13 cellular contexts compared by ENCODE assay signal in the genomic region with DNA sequence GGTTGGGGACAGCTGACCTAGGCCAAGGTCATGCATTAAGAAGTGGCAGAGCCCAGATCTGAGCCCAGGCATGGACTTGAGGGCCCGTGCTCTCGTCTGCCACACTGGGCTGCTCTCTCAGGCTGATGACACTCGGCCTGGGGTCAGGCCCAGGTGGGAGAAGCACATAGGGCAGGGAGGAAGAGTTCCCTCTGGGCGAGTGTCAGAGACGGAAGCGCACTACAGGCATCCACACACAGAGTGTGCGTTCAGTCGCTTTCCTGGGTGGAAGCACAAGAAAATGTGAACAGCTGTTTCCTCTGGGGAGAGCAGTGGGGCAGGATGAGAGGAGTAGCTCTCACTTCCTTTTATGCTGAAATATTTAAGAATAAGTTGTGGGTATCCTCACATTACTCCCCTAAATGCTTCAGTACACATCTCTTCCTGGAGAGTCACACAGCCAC. TPM values are rescaled to one million over a fixed set of nuclear protein-coding genes. Genes with fewer than 3 reads are reported as not detected.
DNase-seq lines count a peak whose midpoint lies in the region; ATAC-seq and TF ChIP-seq lines count a peak whose summit lies in the region.
"Had no signal": no experiment of that assay in that cellular context is flagged by ENCODE, and none has a peak within 500 bp of the region (broad histone marks: within the 10 kb centered on the region; RNA-seq: fewer than 3 reads in every experiment).

No MANE protein-coding gene starts in this region.

- no peak overlapping the region for H4K91ac ChIP-seq in IMR-90 (ENCODE audit: insufficient read depth, low read depth, low read length)

- no peak for TF ChIP-seq RAD21 in IMR-90 (IDR thresholded peaks at IDR 0.05; ENCODE audit: low read length)

- CTCF ChIA-PET in IMR-90 (lab: Yijun Ruan, JAX), result no interaction called here

- H3K36me3 ChIP-seq in IMR-90 (ENCODE audit: control insufficient read depth, insufficient read depth, low read length) (peaks cover 15% of the 10 kb centered on the region; the same call in 1 of the 2 replicates), adrenal gland (replicated peaks in 1 of 2) (no peaks in the 10 kb centered on the region), skeletal muscle tissue (ENCODE audit: control insufficient read depth in 3 of 3, insufficient read depth in 3 of 3, low read length in 3 of 3) (peaks cover 0 to 9% (median 2%) of the 10 kb centered on the region in 3 donors), stomach (peaks cover 0 to 12% (median 4%) of the 10 kb centered on the region in 4 donors)

- H3K56ac ChIP-seq in IMR-90 (ENCODE audit: extremely low read depth, insufficient read depth, low read length), result no peak overlapping the region

- intact Hi-C loops in IMR-90 (cut with micrococcal nuclease) (no loop called here), adrenal gland (cut with DNase I) (no loop called here), stomach (cut with DNase I; ENCODE audit: low total_unique reads) (no loop called here)

- WGBS in IMR-90 (ENCODE audit: extremely low coverage in 2 of 2, insufficient read length in 1 of 2), 2 experiments, result 77% methylated on average over 3 of the region's 8 CpGs; no CpG with 5 or more reads in 1 of the 2 experiments
- 38 to 45% (median 41%) methylated on average over 5 to 8 of the region's 8 CpGs for WGBS in adrenal gland, 4 donors
- 76 to 92% (median 80%) methylated on average over 8 of the region's 8 CpGs for WGBS in stomach, 5 donors

- H3K27me3 ChIP-seq in IMR-90 (ENCODE audit: control insufficient read depth, insufficient read depth, low read length), result no peaks in the 10 kb centered on the region
- H3K27me3 ChIP-seq in adrenal gland, result no peaks in the 10 kb centered on the region
- no peaks in the 10 kb centered on the region for H3K27me3 ChIP-seq in skeletal muscle tissue (ENCODE audit: control insufficient read depth in 3 of 3, insufficient read depth in 3 of 3, low read length in 3 of 3)
- H3K27me3 ChIP-seq in stomach, result no peaks in the 10 kb centered on the region

- TF ChIP-seq POLR2A in IMR-90 (IDR thresholded peaks at IDR 0.05; ENCODE audit: low read depth, low read length), result no peak
- TF ChIP-seq POLR2A in adrenal gland (IDR thresholded peaks at IDR 0.05), result no peak
- TF ChIP-seq POLR2A in stomach (IDR thresholded peaks at IDR 0.05), result no peak

- H2AK5ac ChIP-seq in IMR-90 (ENCODE audit: low read depth, low read length), result no peak overlapping the region

- H3K9me3 ChIP-seq in IMR-90 (ENCODE audit: control insufficient read depth, insufficient read depth, low read length) (no peaks in the 10 kb centered on the region), adrenal gland (replicated peaks in 1 of 3) (no peaks in the 10 kb centered on the region), skeletal muscle tissue (ENCODE audit: control insufficient read depth in 3 of 3, low read length in 3 of 3) (no peaks in the 10 kb centered on the region), stomach (no peaks in the 10 kb centered on the region)

- H3K27ac ChIP-seq in IMR-90 (ENCODE audit: insufficient read depth, low read length) (no peak overlapping the region), adrenal gland (peak overlapping the region in 2 of 5 donors; percentile 56 to 82), skeletal muscle tissue (ENCODE audit: low read depth, low read length) (peak overlapping the region; percentile 25), stomach (peak overlapping the region in 2 of 5 donors; percentile 6 to 18)

- H2BK20ac ChIP-seq in IMR-90 (ENCODE audit: low read depth, low read length), result no peak overlapping the region

- no peak for TF ChIP-seq EP300 in stomach (IDR thresholded peaks at IDR 0.05)

- peaks cover 36% of the 10 kb centered on the region for H3K9me1 ChIP-seq in IMR-90 (ENCODE audit: insufficient read depth, low read length)

- no peak for TF ChIP-seq CTCF in IMR-90 (conservative IDR thresholded peaks at IDR 0.05; ENCODE audit: low read depth, low read length)
- TF ChIP-seq CTCF in adrenal gland (IDR thresholded peaks at IDR 0.05), result no peak
- TF ChIP-seq CTCF in GM13976 (IDR thresholded peaks at IDR 0.05; ENCODE audit: borderline replicate concordance, control extremely low read depth, extremely low read depth, insufficient read depth, missing control alignments), result no peak
- TF ChIP-seq CTCF in stomach (IDR thresholded peaks at IDR 0.05), result no peak

- H4K8ac ChIP-seq in IMR-90 (ENCODE audit: low read depth in 2 of 2, low read length in 2 of 2), result no peak overlapping the region

- POLR2A ChIA-PET in IMR-90 (lab: Charles Lee; ENCODE audit: unreplicated experiment), result no interaction called here

- no peak overlapping the region for H2AK9ac ChIP-seq in IMR-90 (replicated peaks; ENCODE audit: low read depth, low read length, poor library complexity)

- H3K18ac ChIP-seq in IMR-90 (ENCODE audit: low read depth, low read length), result no peak overlapping the region

- H3K4me1 ChIP-seq in IMR-90 (ENCODE audit: control insufficient read depth, insufficient read depth, low read length) (peaks cover 7% of the 10 kb centered on the region), adrenal gland (replicated peaks in 1 of 2) (peaks cover 16 to 57% of the 10 kb centered on the region in 2 donors), skeletal muscle tissue (ENCODE audit: control insufficient read depth in 3 of 3, insufficient read depth in 3 of 3, low read length in 3 of 3) (peaks cover 36 to 52% (median 49%) of the 10 kb centered on the region in 3 donors), stomach (peaks cover 14 to 86% (median 41%) of the 10 kb centered on the region in 4 donors)

- H3K9ac ChIP-seq in IMR-90 (ENCODE audit: low read depth, low read length) (no peak overlapping the region), skeletal muscle tissue (ENCODE audit: low read depth in 1 of 3, low read length in 3 of 3) (peak overlapping the region in 1 of 3 donors; percentile 40)

- no peak overlapping the region for H2AFZ ChIP-seq in IMR-90 (replicated peaks; ENCODE audit: low read length, poor library complexity)

- H2BK15ac ChIP-seq in IMR-90 (ENCODE audit: low read depth, low read length), result no peak overlapping the region

- peaks cover 24 to 89% of the 10 kb centered on the region in 2 experiments for H3K79me1 ChIP-seq in IMR-90 (ENCODE audit: low read depth in 1 of 2, low read length in 2 of 2)

- H3K14ac ChIP-seq in IMR-90 (replicated peaks; ENCODE audit: low read depth, low read length), result no peak overlapping the region

- no TSS peak for BruUV-seq in IMR-90 (replicated peaks; lab: Mats Ljungman, UMichigan)

- no peak overlapping the region for H3K4ac ChIP-seq in IMR-90 (ENCODE audit: low read depth, low read length)

- peak overlapping the region; percentile 47 for H2BK5ac ChIP-seq in IMR-90 (ENCODE audit: low read depth, low read length, poor library complexity, severe bottlenecking)

- H4K5ac ChIP-seq in IMR-90 (ENCODE audit: low read depth, low read length), result no peak overlapping the region

- in situ Hi-C loops in IMR-90 (cut with MboI; ENCODE audit: low sequenced_read_pairs) (no loop called here), GM13976 (cut with MboI; ENCODE audit: low sequenced_read_pairs, unreplicated experiment) (no loop called here)

- dilution Hi-C loops in IMR-90 (cut with HindIII; ENCODE audit: low sequenced_read_pairs, unreplicated experiment), result no loop called here

- no peak overlapping the region for H3K23ac ChIP-seq in IMR-90 (ENCODE audit: low read depth, low read length)

- peaks cover 34% of the 10 kb centered on the region for H4K20me1 ChIP-seq in IMR-90 (ENCODE audit: insufficient read depth, low read length)

- no peak overlapping the region for H3K4me3 ChIP-seq in IMR-90 (ENCODE audit: insufficient read depth, low read depth, low read length)
- H3K4me3 ChIP-seq in adrenal gland, result no peak overlapping the region
- no peak overlapping the region for H3K4me3 ChIP-seq in skeletal muscle tissue (ENCODE audit: low read length in 3 of 3)
- no peak overlapping the region for H3K4me3 ChIP-seq in stomach

- no peak overlapping the region for H3K4me2 ChIP-seq in IMR-90 (ENCODE audit: low read depth, low read length)

- no peak for DNase-seq in IMR-90
- DNase-seq in adrenal gland, result peak in 4 of 7 donors; percentile 27 to 36 (median 35)
- peak; percentile 14 for DNase-seq in kidney tubule cell (ENCODE audit: low spot score)
- no peak for DNase-seq in putamen (ENCODE audit: low spot score)
- no peak for DNase-seq in GM13976 (ENCODE audit: low spot score)
- no peak for DNase-seq in stomach
- DNase-seq: C1 segment of cervical spinal cord; islet precursor cell; NCI-H446; stimulated activated CD4-positive, alpha-beta T cell treated with anti-CD3 and anti-CD28 coated beads, Interleukin-2, amount 100 ng/mL, for 48 hours; stimulated activated naive CD8-positive, alpha-beta T cell treated with anti-CD3 and anti-CD28 coated beads, Interleukin-15, Interleukin-2, amounts not matched to agents 100 U/mL and 50 U/mL, for 24 hours had no signal

- ATAC-seq in IMR-90 (ENCODE audit: low read depth), result no peak
- no peak for ATAC-seq in HG02623 (IDR thresholded peaks at IDR 0.05; ENCODE audit: unreplicated experiment)
- ATAC-seq: stimulated activated naive CD8-positive, alpha-beta T cell treated with anti-CD3 and anti-CD28 coated beads, Interleukin-15, Interleukin-2, amounts not matched to agents 100 U/mL and 50 U/mL, for 24 hours had no signal

- H2BK120ac ChIP-seq in IMR-90 (ENCODE audit: low read depth, low read length), result no peak overlapping the region

TF ChIP-seq in IMR-90, 13 proteins besides CTCF, POLR2A, EP300 and RAD21:
- TF ChIP-seq NFE2L2 (IDR thresholded peaks at IDR 0.05; ENCODE audit: low read depth, low read length), result no peak
- TF ChIP-seq CHD1 (IDR thresholded peaks at IDR 0.05; ENCODE audit: low read depth, low read length), result no peak
- no peak for TF ChIP-seq MXI1 (IDR thresholded peaks at IDR 0.05; ENCODE audit: borderline replicate concordance, low read depth, low read length)

RNA-seq across cellular contexts. Expression of a gene that starts 59.7 kb away (rescaled TPM):
- total RNA-seq in IMR-90 (2012; rRNA removed) (23.3 and 42.5 TPM in 2 replicates), adrenal gland (10 to 100 TPM; 19.3 to 67.7 (median 30.1) TPM), skeletal muscle tissue (3.1 TPM), stomach (10 to 100 TPM in 3 of 5 donors, not detected in 2; 10.9 to 22.8 (median 21.3) TPM)
- polyA plus RNA-seq in IMR-90 (2012; rRNA removed) (43.8 and 54.9 TPM in 2 replicates), adrenal gland (10 to 100 TPM; 24.7 to 56.4 (median 37.2) TPM), stomach (10 to 100 TPM; 10.9 to 18.4 (median 15.1) TPM)
- polyA plus RNA-seq in IMR-90 (2012; cell fraction: cytosol; rRNA removed), result 53.7 and 71.4 TPM in 2 replicates
- polyA plus RNA-seq in IMR-90 (2012; cell fraction: nucleus; rRNA removed; ENCODE audit: low replicate concordance), result 30.7 and 46.9 TPM in 2 replicates

Comparison
In these comparisons a context has a peak if more than half of its experiments do, and no peak if none do; other contexts are left out.
1. DNase-seq: peak in adrenal gland (4 of 7) and kidney tubule cell (single experiment); none in IMR-90 (single experiment), putamen (single experiment), GM13976 (single experiment) and stomach (single experiment).